ENCODE assay signal across 1 cellular context in genomic region chr2:20642026-20642971, GRCh38.
A peak's percentile ranks its signal among the peaks of the same experiment; 100 is the strongest.
TF ChIP-seq lines count a peak whose summit lies in the region.

No MANE protein-coding gene starts in this region.

TF ChIP-seq in HepG2, 621 proteins besides CTCF, POLR2A, EP300 and RAD21 (continued from another document and continues in another):
- TF ChIP-seq HOXA5 (CRISPR knock-in tag; IDR thresholded peaks at IDR 0.05) (peak; percentile 64; the same call in 1 of the 2 replicates), CC2D1A (CRISPR knock-in tag; IDR thresholded peaks at IDR 0.05) (no peak), CEBPZ (IDR thresholded peaks at IDR 0.05; ENCODE audit: low read length) (no peak), TRIM24 (CRISPR knock-in tag; IDR thresholded peaks at IDR 0.05) (no peak), NBN (conservative IDR thresholded peaks at IDR 0.05) (no peak), ZNF550 (CRISPR knock-in tag; IDR thresholded peaks at IDR 0.05; ENCODE audit: borderline replicate concordance) (no peak), BATF2 (CRISPR knock-in tag; IDR thresholded peaks at IDR 0.05) (no peak), ZNF546 (CRISPR knock-in tag; conservative IDR thresholded peaks at IDR 0.05) (no peak), AKAP8 (CRISPR knock-in tag; IDR thresholded peaks at IDR 0.05) (no peak), HNRNPL (IDR thresholded peaks at IDR 0.05; ENCODE audit: low read depth, low read length) (0 out of 2 replicates have a peak, but pooled peaks have one; percentile 44), THAP11 (CRISPR knock-in tag; IDR thresholded peaks at IDR 0.05) (peak; percentile 36; the same call in 1 of the 2 replicates), TEAD2 (CRISPR knock-in tag; IDR thresholded peaks at IDR 0.05) (no peak), ZKSCAN8 (CRISPR knock-in tag; IDR thresholded peaks at IDR 0.05; ENCODE audit: borderline replicate concordance) (no peak), ZNF292 (CRISPR knock-in tag; IDR thresholded peaks at IDR 0.05; ENCODE audit: borderline replicate concordance, low read depth) (no peak), ZNF354B (CRISPR knock-in tag; IDR thresholded peaks at IDR 0.05) (no peak), ZNF773 (CRISPR knock-in tag; IDR thresholded peaks at IDR 0.05; ENCODE audit: borderline replicate concordance) (no peak), NPAS2 (CRISPR knock-in tag; IDR thresholded peaks at IDR 0.05; ENCODE audit: borderline replicate concordance) (no peak), ZKSCAN5 (CRISPR knock-in tag; IDR thresholded peaks at IDR 0.05) (no peak), ZNF530 (CRISPR knock-in tag; IDR thresholded peaks at IDR 0.05; ENCODE audit: low read depth) (no peak), ZBTB38 (CRISPR knock-in tag; IDR thresholded peaks at IDR 0.05) (no peak), ZNF225 (CRISPR knock-in tag; IDR thresholded peaks at IDR 0.05) (no peak; the same call in 1 of the 2 replicates), STAG1 (CRISPR knock-in tag; IDR thresholded peaks at IDR 0.05) (peak; percentile 100), DMTF1 (CRISPR knock-in tag; IDR thresholded peaks at IDR 0.05) (no peak), ZBTB26 (CRISPR knock-in tag; IDR thresholded peaks at IDR 0.05; ENCODE audit: borderline replicate concordance) (peak; percentile 27; the same call in 1 of the 2 replicates), ZNF572 (CRISPR knock-in tag; IDR thresholded peaks at IDR 0.05) (no peak), ZNF83 (CRISPR knock-in tag; IDR thresholded peaks at IDR 0.05; ENCODE audit: borderline replicate concordance) (0 out of 2 replicates have a peak, but pooled peaks have one; percentile 66), ZNF574 (CRISPR knock-in tag; IDR thresholded peaks at IDR 0.05) (peak; percentile 20; the same call in 1 of the 2 replicates), ZNF205 (CRISPR knock-in tag; IDR thresholded peaks at IDR 0.05) (peak; percentile 60; the same call in 1 of the 2 replicates), MEIS2 (CRISPR knock-in tag; IDR thresholded peaks at IDR 0.05) (no peak), ZNF580 (CRISPR knock-in tag; IDR thresholded peaks at IDR 0.05; ENCODE audit: borderline replicate concordance, low read depth) (peak; percentile 79; the same call in 1 of the 2 replicates), LCORL (IDR thresholded peaks at IDR 0.05) (no peak), LCORL (CRISPR knock-in tag; IDR thresholded peaks at IDR 0.05) (no peak), ZNF605 (CRISPR knock-in tag; IDR thresholded peaks at IDR 0.05) (peak; percentile 11; the same call in 1 of the 2 replicates), GLI4 (CRISPR knock-in tag; IDR thresholded peaks at IDR 0.05; ENCODE audit: borderline replicate concordance) (no peak), GPBP1L1 (CRISPR knock-in tag; IDR thresholded peaks at IDR 0.05) (no peak), ZNF382 (CRISPR knock-in tag; IDR thresholded peaks at IDR 0.05; ENCODE audit: borderline replicate concordance) (no peak), NCOA1 (CRISPR knock-in tag; IDR thresholded peaks at IDR 0.05) (no peak), ZFAT (CRISPR knock-in tag; conservative IDR thresholded peaks at IDR 0.05) (no peak), SNAPC4 (CRISPR knock-in tag; IDR thresholded peaks at IDR 0.05) (no peak), E2F5 (CRISPR knock-in tag; conservative IDR thresholded peaks at IDR 0.05) (no peak), ZNF747 (CRISPR knock-in tag; IDR thresholded peaks at IDR 0.05; ENCODE audit: borderline replicate concordance) (no peak), NFATC3 (CRISPR knock-in tag; IDR thresholded peaks at IDR 0.05) (no peak), ZNF746 (CRISPR knock-in tag; IDR thresholded peaks at IDR 0.05) (no peak), PAWR (CRISPR knock-in tag; IDR thresholded peaks at IDR 0.05; ENCODE audit: borderline replicate concordance) (no peak)
